12 cellular contexts compared by ENCODE assay signal in genomic region chr1:167095368-167095767, GRCh38. TPM values are rescaled to one million over a fixed set of nuclear protein-coding genes. Genes with fewer than 3 reads are reported as not detected.
DNase-seq lines count a peak whose midpoint lies in the region; ATAC-seq and TF ChIP-seq lines count a peak whose summit lies in the region.
"Had no signal": no experiment of that assay in that cellular context is flagged by ENCODE, and none has a peak within 500 bp of the region (broad histone marks: within the 10 kb centered on the region; RNA-seq: fewer than 3 reads in every experiment).

No MANE protein-coding gene starts in this region.

- peaks cover 11% of the 10 kb centered on the region for H3K4me1 ChIP-seq in RWPE2 (ENCODE audit: insufficient read depth, poor library complexity, severe bottlenecking)

- H3K36me3 ChIP-seq in RWPE2 (ENCODE audit: low read depth) = no peaks in the 10 kb centered on the region

- ATAC-seq in RWPE2 (ENCODE audit: low read depth) (peak; percentile 83), HG02852 (IDR thresholded peaks at IDR 0.05; ENCODE audit: unreplicated experiment) (no peak), GM21825 (IDR thresholded peaks at IDR 0.05; ENCODE audit: unreplicated experiment) (no peak), GM21786 (IDR thresholded peaks at IDR 0.05; ENCODE audit: unreplicated experiment) (no peak)
- ATAC-seq: HCT116, HepG2 had no signal

- no peak for TF ChIP-seq CTCF in AG04449 (IDR thresholded peaks at IDR 0.05; ENCODE audit: insufficient read depth, low read length, missing control alignments)
- TF ChIP-seq CTCF in RWPE2 (IDR thresholded peaks at IDR 0.05; ENCODE audit: poor library complexity, severe bottlenecking) = no peak
- no peak for TF ChIP-seq CTCF in fibroblast of the aortic adventitia (IDR thresholded peaks at IDR 0.05; ENCODE audit: insufficient read depth, low read length)

- DNase-seq in AG04449 (ENCODE audit: low read depth, low spot score) = peak; percentile 31
- DNase-seq in H4 (ENCODE audit: low spot score) = peak; percentile 26
- peak; percentile 73 for DNase-seq in RWPE2 (ENCODE audit: low spot score)
- DNase-seq in fibroblast of the aortic adventitia (ENCODE audit: low read depth) = peak; percentile 34
- no peak for DNase-seq in NK-92 (lab: John Stamatoyannopoulos, UW; ENCODE audit: unreplicated experiment)
- DNase-seq: activated CD4-positive, alpha-beta T cell treated with anti-CD3 and anti-CD28 coated beads for 1 hour; NK-92 treated with Interleukin-12 subunit alpha and Interleukin-12 subunit beta, amount 100 ng/mL, for 24 hours had no signal

- CTCF ChIA-PET in AG04449 (lab: Yijun Ruan, JAX) = no interaction called here

- POLR2A ChIA-PET in AG04449 (lab: Yijun Ruan, JAX) = no interaction called here

- no peaks in the 10 kb centered on the region for H3K27me3 ChIP-seq in RWPE2 (ENCODE audit: insufficient read depth, poor library complexity, severe bottlenecking)

- H3K9me3 ChIP-seq in RWPE2 (ENCODE audit: severe bottlenecking) = no peaks in the 10 kb centered on the region

- H3K4me3 ChIP-seq in AG04449 (ENCODE audit: low read depth, low read length) (no peak overlapping the region), RWPE2 (ENCODE audit: severe bottlenecking) (no peak overlapping the region), fibroblast of the aortic adventitia (ENCODE audit: low read depth, low read length) (no peak overlapping the region)

- peak overlapping the region; percentile 63 for H3K27ac ChIP-seq in RWPE2 (ENCODE audit: poor library complexity, severe bottlenecking)

RNA-seq across cellular contexts. Expression of gene STYXL2, which starts 1.5 kb away (rescaled TPM):
- total RNA-seq in H4 (2014; rRNA removed; shearing (Covaris generic)) = 0.04 TPM in 1 of 2 replicates, not detected in the other
- not detected in 2 replicates for total RNA-seq in fibroblast of the aortic adventitia (ENCODE audit: low replicate concordance)
- total RNA-seq: HepG2 had no signal

RNA-seq across cellular contexts. Expression of gene GPA33, which starts 5.2 kb away (rescaled TPM):
- total RNA-seq in H4 (2014; rRNA removed; shearing (Covaris generic)) = not detected in 2 replicates
- total RNA-seq in fibroblast of the aortic adventitia (ENCODE audit: low replicate concordance) = not detected in 2 replicates
- total RNA-seq: HepG2 had no signal
